Comparison of ENCODE assay signal across 28 cellular contexts in the genomic region with DNA sequence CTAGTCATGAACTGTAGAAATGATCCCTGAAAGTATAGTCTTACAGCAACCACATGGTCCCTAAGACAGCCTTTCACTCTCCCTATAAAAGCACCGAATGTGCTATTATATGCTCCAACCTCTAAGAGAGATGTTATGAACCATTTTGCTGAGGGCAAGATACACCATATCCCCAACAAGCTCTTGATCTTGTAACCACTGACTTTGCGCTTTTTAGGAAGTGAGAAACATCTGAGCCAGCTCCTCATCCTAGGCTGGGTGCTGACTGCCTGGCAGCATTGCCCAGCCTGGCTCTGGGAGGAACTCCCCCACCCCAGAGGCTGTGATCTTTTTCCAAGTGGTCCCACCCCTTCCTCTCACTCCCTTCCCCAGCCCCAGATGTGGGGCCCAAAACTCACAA. TPM values are rescaled to one million over a fixed set of nuclear protein-coding genes. Genes with fewer than 3 reads are reported as not detected.
"Had no signal": no experiment of that assay in that cellular context is flagged by ENCODE, and none has a peak within 500 bp of the region (broad histone marks: within the 10 kb centered on the region; RNA-seq: fewer than 3 reads in every experiment).

No MANE protein-coding gene starts in this region.

- H3K79me2 ChIP-seq: parathyroid adenoma had no signal

- H3K9ac ChIP-seq: parathyroid adenoma had no signal

- H3K4me1 ChIP-seq: parathyroid adenoma had no signal

- FAIRE-seq: endometrium, small intestine had no signal

- H3K27ac ChIP-seq: ascending aorta, coronary artery, lower lobe of right lung, neutrophil, parathyroid adenoma, right lobe of liver, tibial artery, uterus had no signal

- H3K36me3 ChIP-seq: ascending aorta, lower lobe of right lung, neutrophil, right lobe of liver, tibial artery, uterus had no signal

- H2AFZ ChIP-seq: parathyroid adenoma had no signal

- H3K9me3 ChIP-seq: ascending aorta, lower lobe of right lung, neutrophil, right lobe of liver, uterus had no signal

- H3K4me3 ChIP-seq: ascending aorta, coronary artery, lower lobe of right lung, right lobe of liver, tibial artery, uterus had no signal

- DNase-seq: activated CD4-positive, alpha-beta T cell treated with anti-CD3 and anti-CD28 coated beads, Interleukin-2, amount 50 U/mL, for 1 hour; activated CD4-positive, CD25-positive, alpha-beta regulatory T cell treated with anti-CD3 and anti-CD28 coated beads, Interleukin-2, amount 50 U/mL, for 72 hours; activated CD8-positive, alpha-beta memory T cell treated with anti-CD3 and anti-CD28 coated beads, Interleukin-2, amount 50 U/mL, for 4 hours; activated effector memory CD4-positive, alpha-beta T cell treated with anti-CD3 and anti-CD28 coated beads, Interleukin-2, amount 50 U/mL, for 16 hours; activated T-cell treated with anti-CD3 and anti-CD28 coated beads, Interleukin-2, amount 50 U/mL, for 48 hours; erythroblast; foreskin melanocyte; glutamatergic neuron; hypothalamus; islet precursor cell; left colon; lower lobe of right lung; natural killer cell; right lobe of liver; small intestine; stimulated activated CD4-positive, alpha-beta T cell treated with anti-CD3 and anti-CD28 coated beads, Interleukin-15, amount 100 ng/mL, for 24 hours; stimulated activated CD4-positive, alpha-beta T cell treated with anti-CD3 and anti-CD28 coated beads, Interleukin-4, amount 100 ng/mL, for 1 hour; stimulated activated naive CD4-positive, alpha-beta T cell; T1000; tibial artery; uterus had no signal

- H3K27me3 ChIP-seq: right lobe of liver, uterus had no signal

- ATAC-seq: left colon, lower lobe of right lung, natural killer cell, right lobe of liver had no signal

RNA-seq across cellular contexts. Expression of a gene that starts 3.1 kb away (rescaled TPM):
- total RNA-seq: mesenteric fat pad, natural killer cell, subcutaneous adipose tissue had no signal
